ENCODE assay signal across 8 cellular contexts in genomic region chr22:37808294-37808657, GRCh38. TPM values are rescaled to one million over a fixed set of nuclear protein-coding genes. Genes with fewer than 3 reads are reported as not detected.
DNase-seq lines count a peak whose midpoint lies in the region; ATAC-seq and TF ChIP-seq lines count a peak whose summit lies in the region.

No MANE protein-coding gene starts in this region.

- H3K27me3 ChIP-seq in GM23248 (replicated peaks; ENCODE audit: insufficient read depth) (no peaks in the 10 kb centered on the region), SJCRH30 (no peaks in the 10 kb centered on the region)

- no peak for TF ChIP-seq CTCF in fibroblast of pulmonary artery (IDR thresholded peaks at IDR 0.05; ENCODE audit: low read length, missing control alignments)

- in situ Hi-C loops in GM23248 (cut with MboI), result no loop called here

- peak overlapping the region; percentile 98 for H3K4me2 ChIP-seq in GM23248 (ENCODE audit: unreplicated experiment)

- DNase-seq in GM23248, result peak; percentile 78
- DNase-seq in SJCRH30, result peak in 1 of 2 experiments; percentile 17
- peak; percentile 48 for DNase-seq in fibroblast of pulmonary artery (ENCODE audit: low read depth)
- peak; percentile 29 for DNase-seq in renal cortical epithelial cell (ENCODE audit: low read depth)
- no peak for DNase-seq in NCI-H524 (lab: John Stamatoyannopoulos, UW)
- no peak for DNase-seq in SKM-1 (lab: John Stamatoyannopoulos, UW; ENCODE audit: unreplicated experiment)

- 3% methylated on average over 8 of the region's 8 CpGs for whole genome bisulfite sequencing in GM23248 (ENCODE audit: low coverage in 1 of 2, low lambda C conversion rate in 2 of 2, missing lambda C conversion rate in 2 of 2), 2 experiments

- peaks cover 14% of the 10 kb centered on the region for H3F3A ChIP-seq in GM23248 (ENCODE audit: insufficient read depth)

- H3K27ac ChIP-seq in GM23248 (peak overlapping the region; percentile 64), SJCRH30 (no peak overlapping the region)

- H3K36me3 ChIP-seq in GM23248 (ENCODE audit: low read depth) (no peaks in the 10 kb centered on the region), SJCRH30 (no peaks in the 10 kb centered on the region)

- H3K9ac ChIP-seq in GM23248, result peak overlapping the region; percentile 88

- H3K4me3 ChIP-seq in GM23248, result peak overlapping the region; percentile 76
- H3K4me3 ChIP-seq in SJCRH30, result peak overlapping the region; percentile 69
- H3K4me3 ChIP-seq in fibroblast of pulmonary artery (replicated peaks; ENCODE audit: low read depth, low read length), result peak overlapping the region; percentile 70

- no peaks in the 10 kb centered on the region for H3K9me2 ChIP-seq in GM23248 (ENCODE audit: insufficient read depth)

- no peak for ATAC-seq in HG03354 (IDR thresholded peaks at IDR 0.05; ENCODE audit: poor library complexity, severe bottlenecking, unreplicated experiment)
- no peak for ATAC-seq in HG03432 (IDR thresholded peaks at IDR 0.05; ENCODE audit: unreplicated experiment)

- no peaks in the 10 kb centered on the region for H4K20me1 ChIP-seq in GM23248 (ENCODE audit: insufficient read depth)

- H3K79me2 ChIP-seq in GM23248 (ENCODE audit: insufficient read depth), result peaks cover 20% of the 10 kb centered on the region; the same call in 1 of the 2 replicates

- H3K9me3 ChIP-seq in GM23248 (ENCODE audit: low read depth) (no peaks in the 10 kb centered on the region), SJCRH30 (replicated peaks) (no peaks in the 10 kb centered on the region)

- H3K4me1 ChIP-seq in GM23248 (ENCODE audit: insufficient read depth) (peaks cover 11% of the 10 kb centered on the region), SJCRH30 (peaks cover 11% of the 10 kb centered on the region; the same call in 1 of the 2 replicates)

- peak overlapping the region; percentile 69 for H2AFZ ChIP-seq in GM23248

RNA-seq across cellular contexts. Expression of gene GCAT, which starts 0.5 kb away (rescaled TPM):
- 36.1 and 73.7 TPM in 2 replicates for total RNA-seq in GM23248 (2014; rRNA removed; shearing (Covaris generic))
- 31.5 and 35.9 TPM in 2 replicates for polyA plus RNA-seq in GM23248 (2016; fragmentation: Nextera tagmentation; extraction: Ambion mirVana)
- 14.2 and 15.0 TPM in 2 replicates for total RNA-seq in SJCRH30 (2014; rRNA removed; shearing (Covaris generic))
- total RNA-seq in renal cortical epithelial cell, result 9.9 and 24.7 TPM in 2 replicates

RNA-seq across cellular contexts. Expression of gene GALR3, which starts 14.9 kb away (rescaled TPM):
- not detected in 2 replicates for total RNA-seq in GM23248 (2014; rRNA removed; shearing (Covaris generic))
- not detected in 2 replicates for polyA plus RNA-seq in GM23248 (2016; fragmentation: Nextera tagmentation; extraction: Ambion mirVana)
- total RNA-seq in SJCRH30 (2014; rRNA removed; shearing (Covaris generic)), result not detected in 2 replicates
- 0.35 TPM in 1 of 2 replicates, not detected in the other for total RNA-seq in renal cortical epithelial cell

RNA-seq across cellular contexts. Expression of gene ANKRD54, which starts 35.9 kb away (rescaled TPM):
- 31.0 and 58.0 TPM in 2 replicates for total RNA-seq in GM23248 (2014; rRNA removed; shearing (Covaris generic))
- polyA plus RNA-seq in GM23248 (2016; fragmentation: Nextera tagmentation; extraction: Ambion mirVana), result 21.6 and 21.8 TPM in 2 replicates
- 17.1 and 18.2 TPM in 2 replicates for total RNA-seq in SJCRH30 (2014; rRNA removed; shearing (Covaris generic))
- 32.8 and 45.7 TPM in 2 replicates for total RNA-seq in renal cortical epithelial cell

RNA-seq across cellular contexts. Expression of gene EIF3L, which starts 40.9 kb away (rescaled TPM):
- total RNA-seq in GM23248 (2014; rRNA removed; shearing (Covaris generic)), result 323 and 346 TPM in 2 replicates
- polyA plus RNA-seq in GM23248 (2016; fragmentation: Nextera tagmentation; extraction: Ambion mirVana), result 201 and 206 TPM in 2 replicates
- 647 and 707 TPM in 2 replicates for total RNA-seq in SJCRH30 (2014; rRNA removed; shearing (Covaris generic))
- total RNA-seq in renal cortical epithelial cell, result 278 and 409 TPM in 2 replicates

Comparison
In these comparisons a context has a peak if more than half of its experiments do, and no peak if none do; other contexts are left out.
1. DNase-seq: peak in GM23248 (single experiment), fibroblast of pulmonary artery (single experiment) and renal cortical epithelial cell (single experiment); none in NCI-H524 (0 of 2) and SKM-1 (single experiment).
2. Peak in every context shown above with its lines, with median percentiles within 50 percentile points of each other: H3K4me3 ChIP-seq.